ENCODE assay signal across 8 cellular contexts in the genomic region with DNA sequence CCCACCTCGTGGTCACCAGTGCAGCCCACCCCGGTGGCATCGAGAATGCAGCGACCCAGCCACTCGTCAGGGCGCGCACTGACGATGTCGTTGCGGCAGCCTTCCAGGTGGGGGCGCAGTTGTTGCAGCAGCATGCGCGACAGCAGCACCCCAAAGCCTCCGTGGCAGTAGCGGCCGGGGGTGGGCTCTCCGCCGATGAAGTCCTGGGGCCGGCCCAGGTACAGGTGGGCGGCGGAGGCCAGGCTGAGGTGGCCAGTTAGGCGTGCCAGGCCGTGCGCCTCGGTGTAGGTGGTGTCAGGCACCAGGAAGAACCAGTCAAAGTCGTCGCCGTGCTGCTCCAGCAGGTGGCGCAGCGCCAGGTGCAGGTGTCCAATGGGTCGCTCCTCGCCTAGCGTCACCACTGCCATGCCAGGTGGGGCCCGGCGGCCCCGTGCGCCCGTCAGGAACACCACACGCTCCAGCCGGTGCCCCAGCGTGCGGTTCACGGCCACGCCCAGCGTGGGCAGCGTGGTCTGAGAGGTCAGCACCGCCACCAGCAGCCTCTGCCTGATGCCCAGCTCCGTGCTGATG. TPM values are rescaled to one million over a fixed set of nuclear protein-coding genes. Genes with fewer than 3 reads are reported as not detected.
A peak's percentile ranks its signal among the peaks of the same experiment; 100 is the strongest.
DNase-seq lines count a peak whose midpoint lies in the region; ATAC-seq and TF ChIP-seq lines count a peak whose summit lies in the region.

No MANE protein-coding gene starts in this region.

- H3K36me3 ChIP-seq in HUES48 (ENCODE audit: control insufficient read depth, insufficient read depth, low read length) (peaks cover 29% of the 10 kb centered on the region), OCI-LY3 (replicated peaks; ENCODE audit: low read depth, low read length) (peaks cover 8% of the 10 kb centered on the region), neural progenitor cell (no peaks in the 10 kb centered on the region), subcutaneous abdominal adipose tissue (ENCODE audit: control insufficient read depth in 5 of 5, insufficient read depth in 5 of 5, low read length in 5 of 5) (peaks cover 0 to 23% (median 16%) of the 10 kb centered on the region in 5 donors)

- peaks cover 8% of the 10 kb centered on the region for H3K79me2 ChIP-seq in OCI-LY3 (ENCODE audit: low read length)
- H3K79me2 ChIP-seq in neural progenitor cell (ENCODE audit: low read depth): no peaks in the 10 kb centered on the region

- peak overlapping the region; percentile 62 for H3K4me3 Mint-ChIP-seq in activated T-cell treated with anti-CD3 and anti-CD28 coated beads, Interleukin-2, amount 50 U/mL, for 4 hours
- peak overlapping the region; percentile 88 for H3K4me3 Mint-ChIP-seq in neural progenitor cell

- peak overlapping the region; percentile 97 for H3K4me2 ChIP-seq in OCI-LY3 (ENCODE audit: low read length)
- peak overlapping the region; percentile 87 for H3K4me2 ChIP-seq in neural progenitor cell

- H3K36me3 Mint-ChIP-seq in activated T-cell treated with anti-CD3 and anti-CD28 coated beads, Interleukin-2, amount 50 U/mL, for 4 hours (ENCODE audit: insufficient read depth): peaks cover 15% of the 10 kb centered on the region
- H3K36me3 Mint-ChIP-seq in neural progenitor cell: peaks cover 11% of the 10 kb centered on the region

- peaks cover 25% of the 10 kb centered on the region for H3K4me1 Mint-ChIP-seq in activated T-cell treated with anti-CD3 and anti-CD28 coated beads, Interleukin-2, amount 50 U/mL, for 4 hours (ENCODE audit: low read depth)
- peaks cover 44% of the 10 kb centered on the region for H3K4me1 Mint-ChIP-seq in neural progenitor cell

- H3K9ac ChIP-seq in HUES48 (ENCODE audit: low read depth, low read length) (no peak overlapping the region), OCI-LY3 (ENCODE audit: low read length) (peak overlapping the region; percentile 83; the same call in 1 of the 2 replicates), neural progenitor cell (no peak overlapping the region), subcutaneous abdominal adipose tissue (ENCODE audit: low read length in 5 of 5) (no peak overlapping the region)

- peaks cover 22% of the 10 kb centered on the region for H3F3A ChIP-seq in neural progenitor cell (ENCODE audit: low read depth)

- ATAC-seq in GM21423 (IDR thresholded peaks at IDR 0.05; ENCODE audit: unreplicated experiment): peak; percentile 42
- ATAC-seq in activated T-cell treated with anti-CD3 and anti-CD28 coated beads, Interleukin-2, amount 50 U/mL, for 4 hours: peak; percentile 36 to 39

- TF ChIP-seq CTCF in OCI-LY3 (IDR thresholded peaks at IDR 0.05; ENCODE audit: low read depth, low read length): peak; percentile 99
- TF ChIP-seq CTCF in neural progenitor cell (IDR thresholded peaks at IDR 0.05): peak; percentile 100

- H3K4me1 ChIP-seq in HUES48 (ENCODE audit: control insufficient read depth, insufficient read depth, low read length): peaks cover 33% of the 10 kb centered on the region
- peaks cover 6% of the 10 kb centered on the region for H3K4me1 ChIP-seq in OCI-LY3 (ENCODE audit: low read length)
- peaks cover 30% of the 10 kb centered on the region for H3K4me1 ChIP-seq in neural progenitor cell
- H3K4me1 ChIP-seq in subcutaneous abdominal adipose tissue (ENCODE audit: control insufficient read depth in 5 of 5, insufficient read depth in 5 of 5, low read length in 5 of 5): peaks cover 4 to 30% (median 30%) of the 10 kb centered on the region in 5 donors

- H4K20me1 ChIP-seq in OCI-LY3 (ENCODE audit: insufficient read depth, low read length) (peaks cover 14% of the 10 kb centered on the region; the same call in 1 of the 2 replicates), neural progenitor cell (ENCODE audit: low read depth) (peaks cover 21% of the 10 kb centered on the region)

- H3K27ac ChIP-seq in HUES48 (ENCODE audit: low read depth, low read length): no peak overlapping the region
- no peak overlapping the region for H3K27ac ChIP-seq in OCI-LY3 (ENCODE audit: low read length)
- no peak overlapping the region for H3K27ac ChIP-seq in neural progenitor cell
- no peak overlapping the region for H3K27ac ChIP-seq in subcutaneous abdominal adipose tissue (ENCODE audit: low read depth, low read length)

- no peak overlapping the region for H2AFZ ChIP-seq in OCI-LY3 (ENCODE audit: low read depth, low read length)
- no peak overlapping the region for H2AFZ ChIP-seq in neural progenitor cell (replicated peaks)

- DNase-seq in D341Med (ENCODE audit: low spot score): peak; percentile 85
- DNase-seq in activated T-cell treated with anti-CD3 and anti-CD28 coated beads, Interleukin-2, amount 50 U/mL, for 4 hours: peak; percentile 84
- peak; percentile 24 for DNase-seq in fibroblast of gingiva (ENCODE audit: low read depth)
- peak; percentile 87 for DNase-seq in neural progenitor cell (ENCODE audit: low spot score)

- H3K27ac Mint-ChIP-seq in neural progenitor cell: no peak overlapping the region

- peaks cover 9% of the 10 kb centered on the region for H3K27me3 ChIP-seq in HUES48 (ENCODE audit: control insufficient read depth, insufficient read depth, low read length)
- no peaks in the 10 kb centered on the region for H3K27me3 ChIP-seq in OCI-LY3 (ENCODE audit: low read depth, low read length)
- peaks cover 30% of the 10 kb centered on the region for H3K27me3 ChIP-seq in neural progenitor cell
- peaks cover 0 to 20% (median 13%) of the 10 kb centered on the region in 5 donors for H3K27me3 ChIP-seq in subcutaneous abdominal adipose tissue (ENCODE audit: control insufficient read depth in 5 of 5, insufficient read depth in 4 of 5, low read length in 5 of 5)

- H3K27me3 Mint-ChIP-seq in activated T-cell treated with anti-CD3 and anti-CD28 coated beads, Interleukin-2, amount 50 U/mL, for 4 hours (ENCODE audit: low read depth): no peaks in the 10 kb centered on the region
- H3K27me3 Mint-ChIP-seq in neural progenitor cell (ENCODE audit: insufficient read depth, low read depth): peaks cover 18% of the 10 kb centered on the region

- H3K9me3 ChIP-seq in HUES48 (ENCODE audit: control insufficient read depth, insufficient read depth, low read length) (no peaks in the 10 kb centered on the region), OCI-LY3 (ENCODE audit: insufficient read depth, low read length) (no peaks in the 10 kb centered on the region), neural progenitor cell (ENCODE audit: low read depth) (no peaks in the 10 kb centered on the region), subcutaneous abdominal adipose tissue (ENCODE audit: control insufficient read depth in 5 of 5, low read length in 5 of 5) (no peaks in the 10 kb centered on the region)

- H3K9me3 Mint-ChIP-seq in activated T-cell treated with anti-CD3 and anti-CD28 coated beads, Interleukin-2, amount 50 U/mL, for 4 hours: no peaks in the 10 kb centered on the region
- H3K9me3 Mint-ChIP-seq in neural progenitor cell: no peaks in the 10 kb centered on the region

- H3K4me3 ChIP-seq in HUES48 (ENCODE audit: low read depth, low read length) (peak overlapping the region; percentile 89), OCI-LY3 (ENCODE audit: low read length) (peak overlapping the region; percentile 99), neural progenitor cell (peak overlapping the region; percentile 47), subcutaneous abdominal adipose tissue (ENCODE audit: low read depth in 1 of 5, low read length in 5 of 5) (peak overlapping the region in 3 of 5 donors; percentile 38 to 50 (median 50))

RNA-seq across cellular contexts. Expression of gene CHPF, which starts 1.9 kb away (rescaled TPM):
- 10 to 100 TPM; 38.3 to 42.0 (median 40.3) TPM for total RNA-seq in activated T-cell treated with anti-CD3 and anti-CD28 coated beads, Interleukin-2, amount 50 U/mL, for 4 hours
- total RNA-seq in neural progenitor cell (ENCODE audit: low replicate concordance): 6.7 and 27.7 TPM in 2 replicates

RNA-seq across cellular contexts. Expression of gene TMEM198, which starts 2.1 kb away (rescaled TPM):
- 1 to 10 TPM; 3.6 to 4.8 (median 4.3) TPM for total RNA-seq in activated T-cell treated with anti-CD3 and anti-CD28 coated beads, Interleukin-2, amount 50 U/mL, for 4 hours
- 0.79 and 2.3 TPM in 2 replicates for total RNA-seq in neural progenitor cell (ENCODE audit: low replicate concordance)

RNA-seq across cellular contexts. Expression of gene ASIC4, which starts 27.4 kb away (rescaled TPM):
- total RNA-seq in activated T-cell treated with anti-CD3 and anti-CD28 coated beads, Interleukin-2, amount 50 U/mL, for 4 hours: under 1 TPM in 1 of 3 donors, not detected in 2; 0.08 TPM
- total RNA-seq in neural progenitor cell (ENCODE audit: low replicate concordance): 0.26 and 2.4 TPM in 2 replicates

RNA-seq across cellular contexts. Expression of gene OBSL1, which starts 29.6 kb away (rescaled TPM):
- total RNA-seq in activated T-cell treated with anti-CD3 and anti-CD28 coated beads, Interleukin-2, amount 50 U/mL, for 4 hours: 1 to 10 TPM in 1 of 3 donors, under 1 TPM in 2; 0.37 to 1.1 (median 0.60) TPM
- 31.0 and 111 TPM in 2 replicates for total RNA-seq in neural progenitor cell (ENCODE audit: low replicate concordance)

RNA-seq across cellular contexts. Expression of gene INHA, which starts 30.4 kb away (rescaled TPM):
- not detected for total RNA-seq in activated T-cell treated with anti-CD3 and anti-CD28 coated beads, Interleukin-2, amount 50 U/mL, for 4 hours
- 0.31 TPM in 1 of 2 replicates, not detected in the other for total RNA-seq in neural progenitor cell (ENCODE audit: low replicate concordance)

Comparison
In these comparisons a context has a peak if more than half of its experiments do, and no peak if none do; other contexts are left out.
1. DNase-seq: peak in every context shown above with its lines; median percentile 87 in neural progenitor cell; 85 in D341Med; 84 in activated T-cell treated with anti-CD3 and anti-CD28 coated beads, Interleukin-2, amount 50 U/mL, for 4 hours; 24 in fibroblast of gingiva.
2. H3K4me3 ChIP-seq: peak in every context shown above with its lines; median percentile 99 in OCI-LY3; 89 in HUES48; 50 in subcutaneous abdominal adipose tissue; 47 in neural progenitor cell.